In genomic region chr1:34739613-34740012, GRCh38 we compare ENCODE assay signal across 23 cellular contexts. TPM values are rescaled to one million over a fixed set of nuclear protein-coding genes. Genes with fewer than 3 reads are reported as not detected.
A peak's percentile ranks its signal among the peaks of the same experiment; 100 is the strongest.
DNase-seq lines count a peak whose midpoint lies in the region; ATAC-seq lines count a peak whose summit lies in the region.
"Had no signal": no experiment of that assay in that cellular context is flagged by ENCODE, and none has a peak within 500 bp of the region (broad histone marks: within the 10 kb centered on the region; RNA-seq: fewer than 3 reads in every experiment).

No MANE protein-coding gene starts in this region.

- DNase-seq in COLO829 (ENCODE audit: low spot score) (peak; percentile 14), ELF-1 (ENCODE audit: low read depth, low spot score) (peak; percentile 63), NCI-H69 (lab: John Stamatoyannopoulos, UW) (peak; percentile 28), foreskin melanocyte (peak; percentile 19), NCI-H2107 (lab: John Stamatoyannopoulos, UW) (no peak), A172 (ENCODE audit: low spot score) (no peak)
- DNase-seq: BE2C, GDM1, HFFc6, NCI-H1105, NCI-H146, NCI-H2029 treated with DMSO at 0.1 percent for 48 hours, NCI-H2171, NCI-H446, Peyer's patch had no signal

- ATAC-seq in HG03439 (IDR thresholded peaks at IDR 0.05; ENCODE audit: unreplicated experiment) (no peak), GM21825 (IDR thresholded peaks at IDR 0.05; ENCODE audit: unreplicated experiment) (no peak)
- ATAC-seq: A549, HepG2, K562 had no signal

RNA-seq across cellular contexts. Expression of gene GJB5, which starts 15.2 kb away (rescaled TPM):
- total RNA-seq in A172 (2014; rRNA removed; shearing (Covaris generic)) = 0.29 TPM in 1 of 2 replicates, not detected in the other
- total RNA-seq: Daoy, HepG2, HT-29, K562, OCI-LY7, Peyer's patch had no signal

RNA-seq across cellular contexts. Expression of gene GJB4, which starts 19.9 kb away (rescaled TPM):
- total RNA-seq in A172 (2014; rRNA removed; shearing (Covaris generic)) = not detected in 2 replicates
- total RNA-seq: HepG2, HFFc6, K562, OCI-LY7, Peyer's patch had no signal

RNA-seq across cellular contexts. Expression of gene GJB3, which starts 41.4 kb away (rescaled TPM):
- total RNA-seq in A172 (2014; rRNA removed; shearing (Covaris generic)) = 0.74 and 1.6 TPM in 2 replicates
- total RNA-seq: Daoy, HepG2, K562, OCI-LY7 had no signal

RNA-seq across cellular contexts. Expression of gene GJA4, which starts 53.2 kb away (rescaled TPM):
- not detected in 2 replicates for total RNA-seq in A172 (2014; rRNA removed; shearing (Covaris generic))
- total RNA-seq: Daoy, HepG2, HFFc6, HT-29, OCI-LY7 had no signal

Comparison
In these comparisons a context has a peak if more than half of its experiments do, and no peak if none do; other contexts are left out.
1. DNase-seq: peak in COLO829 (single experiment), ELF-1 (single experiment), NCI-H69 (single experiment) and foreskin melanocyte (single experiment); none in NCI-H2107 (single experiment) and A172 (single experiment).